Comparison of ENCODE assay signal across 8 cellular contexts in the genomic region with DNA sequence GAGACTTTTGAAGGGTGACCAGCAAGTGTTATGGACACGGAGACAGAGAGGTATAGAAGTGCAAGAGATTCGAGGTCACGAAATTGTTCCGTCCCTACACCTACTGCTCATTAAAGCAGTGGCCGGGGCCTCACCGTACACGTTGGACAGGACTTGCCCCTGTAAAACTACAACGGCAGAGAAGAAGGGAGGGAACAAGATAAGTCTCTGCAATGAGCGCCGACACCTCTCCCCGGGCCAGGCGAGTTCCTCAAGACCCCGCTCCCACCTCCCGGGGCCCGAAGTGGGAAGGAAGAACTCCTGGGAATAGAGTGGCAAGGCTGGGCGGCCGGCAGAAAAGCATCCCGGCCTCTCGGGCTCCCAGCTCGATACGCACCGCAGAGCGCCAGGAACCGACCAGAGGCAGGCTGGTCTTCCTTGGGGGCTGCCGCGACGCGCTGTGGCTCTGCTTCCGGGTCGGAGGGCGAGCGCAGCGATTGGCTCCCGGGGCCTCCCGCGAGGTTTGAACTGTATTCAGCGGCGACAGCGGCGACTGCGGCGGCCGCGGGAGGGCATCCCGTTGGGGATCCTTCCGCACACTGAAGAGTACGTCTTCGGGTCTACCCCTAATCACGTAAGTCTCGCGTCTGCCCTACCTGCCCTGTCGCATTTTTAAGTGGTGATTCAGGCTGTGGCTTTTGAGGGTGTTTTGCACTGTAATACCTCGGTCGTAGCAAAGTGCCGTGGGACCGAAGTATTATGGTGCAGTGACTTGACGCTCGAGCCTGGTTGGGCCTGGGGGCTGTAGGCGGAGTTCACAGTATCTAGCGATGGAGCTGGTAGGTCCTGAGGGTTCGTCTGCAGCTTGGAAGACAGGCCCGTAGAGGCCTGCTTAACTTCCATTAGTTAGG.
DNase-seq lines count a peak whose midpoint lies in the region; ATAC-seq and TF ChIP-seq lines count a peak whose summit lies in the region.

A gene with protein sequence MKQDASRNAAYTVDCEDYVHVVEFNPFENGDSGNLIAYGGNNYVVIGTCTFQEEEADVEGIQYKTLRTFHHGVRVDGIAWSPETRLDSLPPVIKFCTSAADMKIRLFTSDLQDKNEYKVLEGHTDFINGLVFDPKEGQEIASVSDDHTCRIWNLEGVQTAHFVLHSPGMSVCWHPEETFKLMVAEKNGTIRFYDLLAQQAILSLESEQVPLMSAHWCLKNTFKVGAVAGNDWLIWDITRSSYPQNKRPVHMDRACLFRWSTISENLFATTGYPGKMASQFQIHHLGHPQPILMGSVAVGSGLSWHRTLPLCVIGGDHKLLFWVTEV (minus strand): TSS at position 441 of the 890 bp plus-strand sequence. CDS start 1,596 bp downstream, outside the sequence.
A gene with protein sequence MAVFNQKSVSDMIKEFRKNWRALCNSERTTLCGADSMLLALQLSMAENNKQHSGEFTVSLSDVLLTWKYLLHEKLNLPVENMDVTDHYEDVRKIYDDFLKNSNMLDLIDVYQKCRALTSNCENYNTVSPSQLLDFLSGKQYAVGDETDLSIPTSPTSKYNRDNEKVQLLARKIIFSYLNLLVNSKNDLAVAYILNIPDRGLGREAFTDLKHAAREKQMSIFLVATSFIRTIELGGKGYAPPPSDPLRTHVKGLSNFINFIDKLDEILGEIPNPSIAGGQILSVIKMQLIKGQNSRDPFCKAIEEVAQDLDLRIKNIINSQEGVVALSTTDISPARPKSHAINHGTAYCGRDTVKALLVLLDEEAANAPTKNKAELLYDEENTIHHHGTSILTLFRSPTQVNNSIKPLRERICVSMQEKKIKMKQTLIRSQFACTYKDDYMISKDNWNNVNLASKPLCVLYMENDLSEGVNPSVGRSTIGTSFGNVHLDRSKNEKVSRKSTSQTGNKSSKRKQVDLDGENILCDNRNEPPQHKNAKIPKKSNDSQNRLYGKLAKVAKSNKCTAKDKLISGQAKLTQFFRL (plus strand): TSS at position 510 of the 890 bp plus-strand sequence. CDS start 3,706 bp downstream, outside the sequence.

- DNase-seq in Ammon's horn (ENCODE audit: low spot score) (peak; percentile 92), NCI-H510A (lab: John Stamatoyannopoulos, UW) (peak; percentile 83), choroid plexus epithelial cell (ENCODE audit: low read depth) (peak; percentile 84), kidney glomerular epithelial cell (lab: John Stamatoyannopoulos, UW) (peak; percentile 84)
- peak; percentile 76 to 82 for DNase-seq in activated CD4-positive, alpha-beta T cell treated with anti-CD3 and anti-CD28 coated beads for 24 hours (ENCODE audit: low read depth in 2 of 2)
- DNase-seq in stimulated activated CD4-positive, alpha-beta T cell treated with anti-CD3 and anti-CD28 coated beads, Interleukin-1b, Interleukin-23, amount 100 ng/mL, for 1 hour (ENCODE audit: low read depth in 2 of 2): peak; percentile 68 to 82

- peak; percentile 96 for ATAC-seq in GM19043 (IDR thresholded peaks at IDR 0.05; ENCODE audit: low read depth, unreplicated experiment)
- peak; percentile 88 for ATAC-seq in HG03378 (IDR thresholded peaks at IDR 0.05; ENCODE audit: unreplicated experiment)

- TF ChIP-seq CTCF in choroid plexus epithelial cell (conservative IDR thresholded peaks at IDR 0.05; ENCODE audit: low read depth, low read length): peak; percentile 20

- H3K4me3 ChIP-seq in choroid plexus epithelial cell (ENCODE audit: low read depth, low read length): peak within 1 kb of the TSS; percentile 74

Comparison
In these comparisons a context has a peak if more than half of its experiments do, and no peak if none do; other contexts are left out.
1. Peak in every context shown above with its lines: DNase-seq, ATAC-seq and H3K4me3 ChIP-seq.